ENCODE assay signal across 16 cellular contexts in genomic region chr2:86050301-86050700, GRCh38. TPM values are rescaled to one million over a fixed set of nuclear protein-coding genes. Genes with fewer than 3 reads are reported as not detected.
DNase-seq lines count a peak whose midpoint lies in the region; ATAC-seq and TF ChIP-seq lines count a peak whose summit lies in the region.
"Had no signal": no experiment of that assay in that cellular context is flagged by ENCODE, and none has a peak within 500 bp of the region (broad histone marks: within the 10 kb centered on the region; RNA-seq: fewer than 3 reads in every experiment).

No MANE protein-coding gene starts in this region.

- no peaks in the 10 kb centered on the region for H3K4me1 ChIP-seq in upper lobe of right lung

- H3K27me3 ChIP-seq in upper lobe of right lung = no peaks in the 10 kb centered on the region

- H3K9me3 ChIP-seq in T-helper 17 cell (ENCODE audit: control insufficient read depth, low read length, poor library complexity, severe bottlenecking) (no peaks in the 10 kb centered on the region), upper lobe of right lung (no peaks in the 10 kb centered on the region)

- H3K9me3 Mint-ChIP-seq in activated naive CD4-positive, alpha-beta T cell treated with anti-CD3 and anti-CD28 coated beads, Interleukin-2, amount 10 ng/mL, durations not matched to agents 7 days and 5 days = no peaks in the 10 kb centered on the region

- ATAC-seq in T-helper 17 cell (no peak), upper lobe of right lung (peak; percentile 10), GM18519 (IDR thresholded peaks at IDR 0.05; ENCODE audit: low FRiP score, unreplicated experiment) (no peak)
- ATAC-seq: HepG2 had no signal

- no peak for DNase-seq in activated naive CD4-positive, alpha-beta T cell treated with anti-CD3 and anti-CD28 coated beads, Interleukin-2, amount 10 ng/mL, durations not matched to agents 7 days and 5 days
- DNase-seq in activated naive CD4-positive, alpha-beta T cell treated with Interleukin-2 at 50 U/mL for 16 hours = no peak
- DNase-seq in T-helper 17 cell (no peak), mesenteric fat pad (ENCODE audit: low spot score) (peak; percentile 35), upper lobe of right lung (no peak), erythroblast (lab: John Stamatoyannopoulos, UW) (no peak)
- DNase-seq: C1 segment of cervical spinal cord, DMS79, H7, KG1, NCI-H1694 treated with DMSO at 0.1 percent for 48 hours, NCI-H510A treated with DMSO at 0.1 percent for 48 hours, NCI-H774, SHP77 had no signal

- H3K4me1 Mint-ChIP-seq in activated naive CD4-positive, alpha-beta T cell treated with anti-CD3 and anti-CD28 coated beads, Interleukin-2, amount 10 ng/mL, durations not matched to agents 7 days and 5 days = no peaks in the 10 kb centered on the region
- H3K4me1 Mint-ChIP-seq in T-helper 17 cell = no peaks in the 10 kb centered on the region

- H3K4me3 ChIP-seq in upper lobe of right lung = no peak overlapping the region

- no peak for TF ChIP-seq POLR2A in erythroblast (IDR thresholded peaks at IDR 0.05; ENCODE audit: low read length)

- CTCF ChIA-PET in activated naive CD4-positive, alpha-beta T cell treated with anti-CD3 and anti-CD28 coated beads, Interleukin-2, amount 10 ng/mL, durations not matched to agents 7 days and 5 days (lab: Charles Lee) = interaction anchor here (1.0 kb wide), 1 partner anchor 162 kb away, joined by 4 read pairs; no protein-coding TSS in a partner anchor

- peaks cover 62% of the 10 kb centered on the region for H3K36me3 ChIP-seq in upper lobe of right lung

- no peaks in the 10 kb centered on the region for H3K27me3 Mint-ChIP-seq in activated naive CD4-positive, alpha-beta T cell treated with anti-CD3 and anti-CD28 coated beads, Interleukin-2, amount 10 ng/mL, durations not matched to agents 7 days and 5 days
- no peaks in the 10 kb centered on the region for H3K27me3 Mint-ChIP-seq in T-helper 17 cell

- peaks cover 53% of the 10 kb centered on the region for H3K36me3 Mint-ChIP-seq in activated naive CD4-positive, alpha-beta T cell treated with anti-CD3 and anti-CD28 coated beads, Interleukin-2, amount 10 ng/mL, durations not matched to agents 7 days and 5 days
- peaks cover 7% of the 10 kb centered on the region for H3K36me3 Mint-ChIP-seq in T-helper 17 cell (ENCODE audit: low read depth)

- peak overlapping the region; percentile 21 for H3K27ac Mint-ChIP-seq in activated naive CD4-positive, alpha-beta T cell treated with anti-CD3 and anti-CD28 coated beads, Interleukin-2, amount 10 ng/mL, durations not matched to agents 7 days and 5 days
- H3K27ac Mint-ChIP-seq in T-helper 17 cell = peak overlapping the region; percentile 57

- H3K4me3 Mint-ChIP-seq in activated naive CD4-positive, alpha-beta T cell treated with anti-CD3 and anti-CD28 coated beads, Interleukin-2, amount 10 ng/mL, durations not matched to agents 7 days and 5 days = no peak overlapping the region
- H3K4me3 Mint-ChIP-seq in T-helper 17 cell = no peak overlapping the region

- intact Hi-C loops in upper lobe of right lung (cut with DNase I) = no loop called here

- TF ChIP-seq CTCF in upper lobe of right lung (IDR thresholded peaks at IDR 0.05) = no peak

- H3K27ac ChIP-seq in upper lobe of right lung = no peak overlapping the region

RNA-seq across cellular contexts. Expression of gene POLR1A, which starts 55.4 kb away (rescaled TPM):
- total RNA-seq in T-helper 17 cell = 10 to 100 TPM; 17.7 to 19.2 TPM
- 43.6 TPM for total RNA-seq in mesenteric fat pad
- 26.6 TPM for total RNA-seq in upper lobe of right lung

RNA-seq across cellular contexts. Expression of gene PTCD3, which starts 55.7 kb away (rescaled TPM):
- 100 to 1,000 TPM; 111 to 142 TPM for total RNA-seq in T-helper 17 cell
- 73.5 TPM for total RNA-seq in mesenteric fat pad
- total RNA-seq in upper lobe of right lung = 79.4 TPM
